In genomic region chr14:37842106-37842505, GRCh38 we compare ENCODE assay signal across 19 cellular contexts.
"Had no signal": no experiment of that assay in that cellular context is flagged by ENCODE, and none has a peak within 500 bp of the region (broad histone marks: within the 10 kb centered on the region; RNA-seq: fewer than 3 reads in every experiment).

No MANE protein-coding gene starts in this region.

- ATAC-seq: T-cell had no signal

- DNase-seq: KBM-7, MG63, NCI-H1105, NCI-H1417, NCI-H1436 treated with DMSO at 0.1 percent for 48 hours, NCI-H1694, NCI-H187 treated with DMSO at 0.1 percent for 48 hours, NCI-H2081 treated with DMSO at 0.1 percent for 48 hours, NCI-H2171, NCI-H226, NCI-H446, NCI-H524, NCI-H526 treated with DMSO at 0.1 percent for 48 hours, NCI-H748 treated with DMSO at 0.1 percent for 48 hours, RPMI8226, SIG-M5, SK-N-SH, SW 1271, T-cell had no signal
